ENCODE assay signal across 18 cellular contexts in genomic region chr1:59389847-59390246, GRCh38.
"Had no signal": no experiment of that assay in that cellular context is flagged by ENCODE, and none has a peak within 500 bp of the region (broad histone marks: within the 10 kb centered on the region; RNA-seq: fewer than 3 reads in every experiment).

No MANE protein-coding gene starts in this region.

- H3K4me3 Mint-ChIP-seq: mesothelial cell of epicardium, naive B cell had no signal

- ATAC-seq: foreskin keratinocyte, gastroesophageal sphincter, heart right ventricle, left cardiac atrium, left lung, left ventricle myocardium superior, lower lobe of right lung had no signal

- DNase-seq: dermis blood vessel endothelial cell; dorsolateral prefrontal cortex; effector CD4-positive, alpha-beta T cell; effector memory CD4-positive, alpha-beta T cell; foreskin keratinocyte; glutamatergic neuron; head of caudate nucleus; heart right ventricle; hippocampal formation; left cardiac atrium; left lung; left ventricle myocardium superior; lower lobe of right lung; mesenchymal stem cell; mucosa of descending colon; naive B cell had no signal

- H3K9me3 Mint-ChIP-seq: naive B cell had no signal

- H3K27me3 Mint-ChIP-seq: naive B cell had no signal

- H3K27ac Mint-ChIP-seq: mesothelial cell of epicardium had no signal
